ENCODE assay signal across 28 cellular contexts in the genomic region with DNA sequence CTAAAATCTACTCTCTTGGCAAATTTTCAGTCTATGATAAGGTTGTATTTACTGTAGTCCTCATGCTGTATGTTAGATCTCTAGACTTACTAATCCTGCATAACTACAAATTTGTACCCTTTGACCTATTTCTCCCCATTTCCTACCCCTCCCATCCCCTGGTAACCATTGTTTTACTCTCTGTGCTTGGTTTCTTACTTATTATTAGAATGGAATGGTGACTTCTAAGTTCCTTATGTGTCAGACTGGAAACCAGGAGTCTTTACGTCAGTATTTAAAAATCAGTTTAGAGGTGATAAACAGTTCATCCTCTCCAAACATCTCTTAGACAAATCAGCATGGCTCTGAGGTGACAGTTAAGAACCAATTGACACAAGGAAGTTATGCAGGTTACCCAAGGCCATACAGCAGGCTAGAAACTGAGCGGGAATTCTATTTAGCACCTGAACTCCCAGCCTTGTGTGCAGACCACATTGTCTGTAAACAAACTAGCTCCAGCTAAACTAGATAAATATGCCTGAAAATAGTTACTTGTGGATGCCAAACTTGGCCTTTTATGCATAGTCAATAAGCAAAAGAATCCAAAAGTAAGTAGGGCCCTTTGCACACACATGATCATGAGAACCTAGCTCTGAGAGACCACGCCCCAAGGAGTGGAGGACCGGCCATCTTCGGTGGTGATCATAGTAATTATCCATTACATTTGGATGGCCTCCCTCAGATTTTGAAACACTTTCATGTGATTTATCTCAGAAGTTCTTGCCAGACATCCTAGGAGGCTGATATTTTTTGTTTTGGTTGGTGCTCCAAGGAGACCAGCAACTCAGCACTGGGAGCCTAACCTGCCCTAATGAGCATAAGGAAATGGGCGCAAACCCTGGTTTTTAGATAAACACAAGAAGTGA.
"Had no signal": no experiment of that assay in that cellular context is flagged by ENCODE, and none has a peak within 500 bp of the region (broad histone marks: within the 10 kb centered on the region; RNA-seq: fewer than 3 reads in every experiment).

No MANE protein-coding gene starts in this region.

- H3K9me3 ChIP-seq: gastrocnemius medialis, mucosa of descending colon, neutrophil, spleen, thoracic aorta, tibial nerve, upper lobe of right lung had no signal

- H3K36me3 ChIP-seq: gastrocnemius medialis, heart left ventricle, neutrophil, spleen, thoracic aorta, tibial nerve, upper lobe of right lung had no signal

- H3K27me3 ChIP-seq: gastrocnemius medialis, heart left ventricle, hepatocyte, neutrophil, spleen, tibial nerve, upper lobe of right lung had no signal

- H2AFZ ChIP-seq: hepatocyte, parathyroid adenoma had no signal

- H3K9ac ChIP-seq: parathyroid adenoma had no signal

- H3K4me2 ChIP-seq: hepatocyte had no signal

- H3K36me3 Mint-ChIP-seq: naive thymus-derived CD8-positive, alpha-beta T cell; stimulated activated memory B cell treated with anti-CD40 and anti-IgM and Interleukin-4, amounts not matched to agents 10 μg/mL and 1 μg/mL and 100 μg/mL, for 72 hours had no signal

- DNase-seq: caudate nucleus; cerebellar nuclear complex; cortex of kidney; effector memory CD8-positive, alpha-beta T cell; erythroblast; foreskin fibroblast; gastrocnemius medialis; heart left ventricle; kidney; mucosa of descending colon; naive thymus-derived CD8-positive, alpha-beta T cell; spleen; stimulated activated CD4-positive, alpha-beta T cell treated with anti-CD3 and anti-CD28 coated beads, Interleukin-4, amount 100 ng/mL, for 4 hours; stimulated activated naive CD8-positive, alpha-beta T cell treated with anti-CD3 and anti-CD28 coated beads, Interleukin-15, Interleukin-2, amounts not matched to agents 100 U/mL and 50 U/mL, for 24 hours; substantia nigra; upper lobe of right lung had no signal

- H3K4me3 Mint-ChIP-seq: effector memory CD8-positive, alpha-beta T cell; memory B cell; mesothelial cell of epicardium; naive thymus-derived CD8-positive, alpha-beta T cell; stimulated activated memory B cell treated with anti-CD40 and anti-IgM and Interleukin-4, amounts not matched to agents 10 μg/mL and 1 μg/mL and 100 μg/mL, for 72 hours had no signal

- H3K9me3 Mint-ChIP-seq: effector memory CD8-positive, alpha-beta T cell; memory B cell; stimulated activated memory B cell treated with anti-CD40 and anti-IgM and Interleukin-4, amounts not matched to agents 10 μg/mL and 1 μg/mL and 100 μg/mL, for 72 hours had no signal

- H3K27me3 Mint-ChIP-seq: stimulated activated memory B cell treated with anti-CD40 and anti-IgM and Interleukin-4, amounts not matched to agents 10 μg/mL and 1 μg/mL and 100 μg/mL, for 72 hours had no signal

- H3K27ac Mint-ChIP-seq: effector memory CD8-positive, alpha-beta T cell; memory B cell; mesothelial cell of epicardium; naive thymus-derived CD8-positive, alpha-beta T cell; progenitor cell of endocrine pancreas; stimulated activated memory B cell treated with anti-CD40 and anti-IgM and Interleukin-4, amounts not matched to agents 10 μg/mL and 1 μg/mL and 100 μg/mL, for 72 hours had no signal

- H3K4me3 ChIP-seq: gastrocnemius medialis, heart left ventricle, hepatocyte, lung, mucosa of descending colon, skin epidermis, spleen, thoracic aorta, tibial nerve, upper lobe of right lung had no signal

- H3K4me1 ChIP-seq: gastrocnemius medialis, heart left ventricle, parathyroid adenoma, spleen, upper lobe of right lung had no signal

- ATAC-seq: effector memory CD8-positive, alpha-beta T cell; gastrocnemius medialis; heart left ventricle; left lobe of liver; mucosa of descending colon; naive thymus-derived CD8-positive, alpha-beta T cell; stimulated activated memory B cell treated with anti-CD40 and anti-IgM and Interleukin-4, amounts not matched to agents 10 μg/mL and 1 μg/mL and 100 μg/mL, for 72 hours; stimulated activated naive CD8-positive, alpha-beta T cell treated with anti-CD3 and anti-CD28 coated beads, Interleukin-15, Interleukin-2, amounts not matched to agents 100 U/mL and 50 U/mL, for 24 hours; upper lobe of right lung had no signal

- H3K27ac ChIP-seq: gastrocnemius medialis, heart left ventricle, hepatocyte, neutrophil, parathyroid adenoma, spleen, thoracic aorta, tibial nerve, upper lobe of right lung had no signal
